ENCODE assay signal across 9 cellular contexts in the genomic region with DNA sequence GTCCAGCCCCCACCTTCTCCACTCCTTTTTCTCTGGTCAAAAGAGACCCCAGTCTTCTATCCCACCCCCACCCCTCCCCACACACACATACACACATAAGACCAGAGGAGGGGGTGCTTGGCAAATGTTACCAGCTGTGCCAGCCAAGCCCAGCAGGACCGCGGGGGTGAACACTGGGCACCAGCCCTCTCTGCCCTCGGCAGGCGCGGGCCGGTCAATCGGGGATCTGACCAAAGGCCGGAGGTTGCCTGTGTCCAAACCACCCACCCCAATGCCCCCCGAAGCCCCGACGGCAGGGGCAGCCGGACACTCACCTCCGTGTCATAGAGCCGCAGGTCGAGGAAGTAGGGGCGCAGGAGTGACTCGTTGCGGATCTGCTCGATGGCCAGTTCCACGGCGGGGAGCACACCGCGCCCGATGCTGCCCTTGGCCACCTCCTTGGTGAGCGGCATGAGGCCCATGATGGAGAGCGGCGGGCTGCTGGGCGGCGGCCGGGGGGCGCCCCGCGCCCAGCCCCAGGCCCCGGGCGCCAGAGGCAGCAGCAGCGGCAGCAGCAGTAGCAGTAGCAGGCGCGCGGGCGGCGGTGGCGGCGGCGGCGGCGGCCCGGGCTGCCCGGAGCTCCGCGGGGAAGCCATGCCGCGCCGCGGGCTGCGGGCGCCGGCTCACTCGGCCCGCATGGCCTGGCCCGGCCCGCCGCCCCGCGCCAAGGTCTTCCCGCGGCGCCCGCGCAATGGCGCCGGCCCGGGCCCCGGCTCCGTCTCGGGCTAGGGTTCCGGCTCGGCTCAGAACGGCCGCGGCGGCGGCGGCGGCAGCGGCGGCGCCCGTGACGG. TPM values are rescaled to one million over a fixed set of nuclear protein-coding genes. Genes with fewer than 3 reads are reported as not detected.
DNase-seq lines count a peak whose midpoint lies in the region; ATAC-seq, FAIRE-seq and TF ChIP-seq lines count a peak whose summit lies in the region.
"Had no signal": no experiment of that assay in that cellular context is flagged by ENCODE, and none has a peak within 500 bp of the region (broad histone marks: within the 10 kb centered on the region; RNA-seq: fewer than 3 reads in every experiment).

No MANE protein-coding gene starts in this region.

- TF ChIP-seq CTCF in heart left ventricle (IDR thresholded peaks at IDR 0.05) (no peak), ascending aorta (IDR thresholded peaks at IDR 0.05) (no peak), kidney epithelial cell (IDR thresholded peaks at IDR 0.05; ENCODE audit: insufficient read depth, low read length, poor library complexity, severe bottlenecking) (no peak), transverse colon (IDR thresholded peaks at IDR 0.05) (no peak)

- peaks cover 31 to 89% (median 65%) of the 10 kb centered on the region in 9 donors for H3K27me3 ChIP-seq in heart left ventricle
- H3K27me3 ChIP-seq in ascending aorta: peaks cover 4% of the 10 kb centered on the region
- peaks cover 60% of the 10 kb centered on the region for H3K27me3 ChIP-seq in kidney epithelial cell (ENCODE audit: control insufficient read depth, insufficient read depth, low read length)
- peaks cover 88% of the 10 kb centered on the region for H3K27me3 ChIP-seq in transverse colon

- peaks cover 0 to 28% (median 8%) of the 10 kb centered on the region in 12 donors for H3K4me1 ChIP-seq in heart left ventricle
- no peaks in the 10 kb centered on the region for H3K4me1 ChIP-seq in ascending aorta
- H3K4me1 ChIP-seq in transverse colon: peaks cover 0 to 17% (median 10%) of the 10 kb centered on the region in 4 donors

- no peak for FAIRE-seq in HTR-8/SVneo (lab: Jason Lieb, UNC)
- FAIRE-seq: D721Med had no signal

- no peak for DNase-seq in heart left ventricle
- no peak for DNase-seq in cardiac septum (ENCODE audit: low spot score)
- DNase-seq in ascending aorta (ENCODE audit: low spot score in 2 of 2): no peak
- no peak for DNase-seq in kidney epithelial cell (ENCODE audit: low read depth)
- DNase-seq in transverse colon: no peak
- DNase-seq in HTR-8/SVneo (ENCODE audit: insufficient read length, low spot score): no peak
- no peak for DNase-seq in NCI-H1105 treated with DMSO at 0.1 percent for 48 hours (lab: John Stamatoyannopoulos, UW)
- no peak for DNase-seq in UCSD-AML1 (lab: John Stamatoyannopoulos, UW; ENCODE audit: unreplicated experiment)

- H3K36me3 ChIP-seq in heart left ventricle (no peaks in the 10 kb centered on the region), ascending aorta (no peaks in the 10 kb centered on the region), kidney epithelial cell (ENCODE audit: control insufficient read depth, insufficient read depth, low read length) (no peaks in the 10 kb centered on the region), transverse colon (no peaks in the 10 kb centered on the region)

- no peaks in the 10 kb centered on the region for H3K9me3 ChIP-seq in heart left ventricle
- H3K9me3 ChIP-seq in ascending aorta: no peaks in the 10 kb centered on the region
- H3K9me3 ChIP-seq in transverse colon: no peaks in the 10 kb centered on the region

- TF ChIP-seq EP300 in transverse colon (IDR thresholded peaks at IDR 0.05; ENCODE audit: low read depth): no peak

- H3K4me3 ChIP-seq in heart left ventricle (peak overlapping the region in 10 of 12 donors; percentile 3 to 58 (median 38)), ascending aorta (peak overlapping the region; percentile 40 to 43), kidney epithelial cell (ENCODE audit: low read depth, low read length) (peak overlapping the region; percentile 14), transverse colon (peak overlapping the region in 3 of 4 donors; percentile 15 to 40 (median 21))

- no peak for ATAC-seq in heart left ventricle

- in situ Hi-C loops in transverse colon (cut with MboI; ENCODE audit: low pct_ligation_motif_present in 1 of 4, low pct_unique_long_range_greater_than_20kb in 1 of 4, low sequenced_read_pairs in 3 of 4): no loop called here

- TF ChIP-seq POLR2A in heart left ventricle (IDR thresholded peaks at IDR 0.05) (no peak), transverse colon (IDR thresholded peaks at IDR 0.05) (no peak)

- H3K27ac ChIP-seq in heart left ventricle (no peak overlapping the region), ascending aorta (no peak overlapping the region), transverse colon (no peak overlapping the region)

- intact Hi-C loops in heart left ventricle (cut with DNase I): loop anchor here in 2 of 10 donors (5.0 to 10.0 kb wide), 2 partner anchors 391 to 394 kb away; no protein-coding TSS in a partner anchor
- intact Hi-C loops in cardiac septum (cut with DNase I): loop anchor here (5.0 kb wide), 1 partner anchor 391 kb away; no protein-coding TSS in a partner anchor
- intact Hi-C loops in ascending aorta (cut with DNase I): no loop called here
- intact Hi-C loops in transverse colon (cut with DNase I; ENCODE audit: low total_unique reads): no loop called here

- WGBS in heart left ventricle, 4 donors: 0 to 3% (median 3%) methylated on average over 24 to 89 of the region's 89 CpGs
- WGBS in transverse colon (ENCODE audit: low coverage in 1 of 2), 2 donors: 15% methylated on average over 31 of the region's 89 CpGs; no CpG with 5 or more reads in 1 of the 2 donors

RNA-seq across cellular contexts. Expression of a gene that starts 0.4 kb away (rescaled TPM):
- total RNA-seq in heart left ventricle (1 to 10 TPM in 3 of 9 donors, under 1 TPM in 6; 0.16 to 3.4 (median 0.61) TPM), cardiac septum (1.1 TPM), ascending aorta (not detected), kidney epithelial cell (9.7 and 10.8 TPM in 2 replicates), transverse colon (not detected)
- under 1 TPM; 0.11 to 0.15 TPM for polyA plus RNA-seq in heart left ventricle
